In the genomic region with DNA sequence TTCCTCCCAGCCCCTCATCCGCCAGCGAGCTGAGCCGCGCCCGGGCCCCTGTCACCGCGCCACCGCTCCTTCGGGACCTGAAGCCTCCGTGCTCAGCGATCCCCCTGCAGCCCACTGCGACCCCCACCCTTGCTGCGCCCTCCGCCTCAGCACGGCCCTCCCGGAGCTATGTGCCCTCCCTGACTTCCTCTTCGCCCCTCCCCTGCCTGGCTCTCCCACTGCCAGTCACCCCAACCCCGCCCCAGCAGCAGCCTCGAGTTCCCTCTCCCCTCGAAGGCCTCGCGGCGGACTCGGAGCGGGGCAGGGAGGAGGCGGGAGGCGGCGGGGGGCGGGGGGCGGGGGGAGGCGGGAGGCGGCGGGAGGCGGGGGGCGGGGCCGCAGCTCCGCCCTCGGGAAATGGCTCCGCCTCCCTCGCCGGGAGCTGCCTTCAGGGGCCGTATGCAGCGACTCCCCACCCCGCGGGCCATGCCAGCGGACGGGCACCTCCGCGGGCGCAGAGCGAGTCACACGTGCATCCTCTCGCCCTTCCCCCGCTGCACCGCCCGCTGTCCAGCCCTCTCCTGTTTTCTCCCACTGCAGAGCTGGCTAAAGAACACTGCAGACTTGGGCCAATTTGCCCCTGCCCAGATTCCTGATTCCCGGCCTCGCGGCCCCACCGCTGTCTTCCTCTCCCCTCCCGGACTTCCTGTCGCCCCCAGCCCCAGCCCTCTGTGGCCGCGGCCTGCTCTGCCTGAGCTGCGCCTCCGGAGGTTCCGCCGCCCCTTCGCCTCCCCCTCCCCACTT, we compare ENCODE assay signal across 1 cellular context.
TF ChIP-seq lines count a peak whose summit lies in the region.

No MANE protein-coding gene starts in this region.

TF ChIP-seq in IMR-90, 13 proteins besides CTCF, POLR2A, EP300 and RAD21:
- TF ChIP-seq MXI1 (IDR thresholded peaks at IDR 0.05; ENCODE audit: borderline replicate concordance, low read depth, low read length) = peak; percentile 85
- TF ChIP-seq MAZ (IDR thresholded peaks at IDR 0.05; ENCODE audit: borderline replicate concordance, low read depth, low read length) = peak; percentile 72; the same call in 1 of the 2 replicates
- TF ChIP-seq, protein P1, sequence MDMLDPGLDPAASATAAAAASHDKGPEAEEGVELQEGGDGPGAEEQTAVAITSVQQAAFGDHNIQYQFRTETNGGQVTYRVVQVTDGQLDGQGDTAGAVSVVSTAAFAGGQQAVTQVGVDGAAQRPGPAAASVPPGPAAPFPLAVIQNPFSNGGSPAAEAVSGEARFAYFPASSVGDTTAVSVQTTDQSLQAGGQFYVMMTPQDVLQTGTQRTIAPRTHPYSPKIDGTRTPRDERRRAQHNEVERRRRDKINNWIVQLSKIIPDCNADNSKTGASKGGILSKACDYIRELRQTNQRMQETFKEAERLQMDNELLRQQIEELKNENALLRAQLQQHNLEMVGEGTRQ (IDR thresholded peaks at IDR 0.05; ENCODE audit: low read depth, low read length) = no peak
- TF ChIP-seq BHLHE40 (IDR thresholded peaks at IDR 0.05; ENCODE audit: low read depth, low read length) = peak; percentile 97
